Comparison of ENCODE assay signal across 1 cellular context in genomic region chr1:67691712-67692111, GRCh38.
TF ChIP-seq lines count a peak whose summit lies in the region.

No MANE protein-coding gene starts in this region.

TF ChIP-seq in K562, 482 proteins besides CTCF, POLR2A, EP300 and RAD21 (continues in another document):
- TF ChIP-seq TFE3 (CRISPR knock-in tag; IDR thresholded peaks at IDR 0.05) (no peak), RBFOX2 (IDR thresholded peaks at IDR 0.05; ENCODE audit: low read depth, low read length) (0 out of 2 replicates have a peak, but pooled peaks have one; percentile 15), SLC30A9 (CRISPR knock-in tag; IDR thresholded peaks at IDR 0.05) (no peak), CBX8 (IDR thresholded peaks at IDR 0.05; ENCODE audit: borderline replicate concordance, extremely low read depth, low read depth, low read length, poor library complexity, severe bottlenecking) (no peak), HMG20B (CRISPR knock-in tag; IDR thresholded peaks at IDR 0.05) (no peak), DPF2 (IDR thresholded peaks at IDR 0.05) (peak; percentile 58), CGGBP1 (CRISPR knock-in tag; IDR thresholded peaks at IDR 0.05) (no peak), ETV1 (tag; conservative IDR thresholded peaks at IDR 0.05; ENCODE audit: low read depth) (peak; percentile 94), TRIM24 (IDR thresholded peaks at IDR 0.05) (no peak), TCF3 (CRISPR knock-in tag; IDR thresholded peaks at IDR 0.05) (0 out of 2 replicates have a peak, but pooled peaks have one; percentile 11), KHSRP (IDR thresholded peaks at IDR 0.05) (0 out of 2 replicates have a peak, but pooled peaks have one; percentile 7), TRIM25 (IDR thresholded peaks at IDR 0.05; ENCODE audit: borderline replicate concordance) (no peak), MXD1 (CRISPR knock-in tag; IDR thresholded peaks at IDR 0.05; ENCODE audit: borderline replicate concordance, poor library complexity, severe bottlenecking) (no peak), PKNOX1 (IDR thresholded peaks at IDR 0.05) (peak; percentile 89), GATA2 (CRISPR knock-in tag; IDR thresholded peaks at IDR 0.05) (no peak), TAF1 (IDR thresholded peaks at IDR 0.05; ENCODE audit: control insufficient read depth, extremely low read depth, insufficient read depth, low read length, severe bottlenecking) (no peak), GABPB2 (CRISPR knock-in tag; conservative IDR thresholded peaks at IDR 0.05) (no peak), TFAP4 (CRISPR knock-in tag; IDR thresholded peaks at IDR 0.05; ENCODE audit: borderline replicate concordance) (no peak), ZNF133 (CRISPR knock-in tag; IDR thresholded peaks at IDR 0.05) (no peak), ZFP91 (CRISPR knock-in tag; IDR thresholded peaks at IDR 0.05) (no peak), ATF6 (CRISPR knock-in tag; IDR thresholded peaks at IDR 0.05) (no peak), ZBTB34 (CRISPR knock-in tag; IDR thresholded peaks at IDR 0.05) (no peak), ZNF224 (CRISPR knock-in tag; IDR thresholded peaks at IDR 0.05) (no peak), PHB (CRISPR knock-in tag; IDR thresholded peaks at IDR 0.05) (no peak), ZBTB33 (CRISPR knock-in tag; IDR thresholded peaks at IDR 0.05) (no peak), POLR2G (IDR thresholded peaks at IDR 0.05; ENCODE audit: low read depth, low read length) (no peak; the same call in none of the 2 replicates), ELK1 (CRISPR knock-in tag; IDR thresholded peaks at IDR 0.05) (no peak), TSC22D4 (tag; IDR thresholded peaks at IDR 0.05) (no peak), GATAD2A (IDR thresholded peaks at IDR 0.05) (peak; percentile 43; the same call in 1 of the 2 replicates), MTA3 (IDR thresholded peaks at IDR 0.05; ENCODE audit: borderline replicate concordance) (no peak), PCBP1 (IDR thresholded peaks at IDR 0.05; ENCODE audit: low read depth, low read length, poor library complexity, severe bottlenecking) (no peak), XRCC3 (IDR thresholded peaks at IDR 0.05) (no peak), HMBOX1 (IDR thresholded peaks at IDR 0.05) (no peak), ZNF740 (CRISPR knock-in tag; IDR thresholded peaks at IDR 0.05) (no peak), ZNF740 (tag; IDR thresholded peaks at IDR 0.05) (no peak), ZNF146 (CRISPR knock-in tag; IDR thresholded peaks at IDR 0.05; ENCODE audit: unreplicated experiment) (no peak), PRDM10 (IDR thresholded peaks at IDR 0.05; ENCODE audit: partially characterized antibody) (no peak), ZNF263 (CRISPR knock-in tag; IDR thresholded peaks at IDR 0.05; ENCODE audit: borderline replicate concordance) (no peak), ZNF695 (CRISPR knock-in tag; IDR thresholded peaks at IDR 0.05) (no peak)
